14 cellular contexts compared by ENCODE assay signal in genomic region chr22:37240941-37241320, GRCh38. TPM values are rescaled to one million over a fixed set of nuclear protein-coding genes. Genes with fewer than 3 reads are reported as not detected.
DNase-seq lines count a peak whose midpoint lies in the region; ATAC-seq and TF ChIP-seq lines count a peak whose summit lies in the region.
"Had no signal": no experiment of that assay in that cellular context is flagged by ENCODE, and none has a peak within 500 bp of the region (broad histone marks: within the 10 kb centered on the region; RNA-seq: fewer than 3 reads in every experiment).

No MANE protein-coding gene starts in this region.

- no peaks in the 10 kb centered on the region for H3K36me3 ChIP-seq in suprapubic skin
- H3K36me3 ChIP-seq: prostate gland had no signal

- CTCF ChIA-PET in T-cell (lab: Charles Lee) = interaction anchor here (0.8 to 1.3 kb wide), 2 partner anchors 12 to 20 kb away, joined by 3 to 4 read pairs; no protein-coding TSS in a partner anchor

- H3K4me3 ChIP-seq in suprapubic skin = peak overlapping the region; percentile 40
- H3K4me3 ChIP-seq: prostate gland had no signal

- no peak for TF ChIP-seq EP300 in suprapubic skin (IDR thresholded peaks at IDR 0.05)

- no peak overlapping the region for H3K27ac ChIP-seq in suprapubic skin
- H3K27ac ChIP-seq: prostate gland had no signal

- H3K4me1 Mint-ChIP-seq in T-cell = peaks cover 78 to 88% (median 88%) of the 10 kb centered on the region in 3 donors
- peaks cover 81% of the 10 kb centered on the region in 2 donors for H3K4me1 Mint-ChIP-seq in effector memory CD8-positive, alpha-beta T cell (ENCODE audit: low read depth in 2 of 2)

- H3K9me3 ChIP-seq in suprapubic skin = no peaks in the 10 kb centered on the region
- H3K9me3 ChIP-seq: heart left ventricle, prostate gland had no signal

- no peaks in the 10 kb centered on the region for H3K9me3 Mint-ChIP-seq in T-cell
- H3K9me3 Mint-ChIP-seq in effector memory CD8-positive, alpha-beta T cell = no peaks in the 10 kb centered on the region

- no peak for ATAC-seq in T-cell (replicated peaks in 1 of 4)
- ATAC-seq in effector memory CD8-positive, alpha-beta T cell (replicated peaks) = no peak

- no peaks in the 10 kb centered on the region for H3K27me3 Mint-ChIP-seq in T-cell
- no peaks in the 10 kb centered on the region for H3K27me3 Mint-ChIP-seq in effector memory CD8-positive, alpha-beta T cell

- H3K4me1 ChIP-seq in suprapubic skin = peaks cover 12% of the 10 kb centered on the region
- H3K4me1 ChIP-seq: prostate gland had no signal

- POLR2A ChIA-PET in T-cell (lab: Charles Lee) = no interaction called here

- 85% methylated on average over 7 of the region's 7 CpGs for WGBS in suprapubic skin

- H3K36me3 Mint-ChIP-seq in T-cell = peaks cover 35% of the 10 kb centered on the region
- peaks cover 75% of the 10 kb centered on the region for H3K36me3 Mint-ChIP-seq in effector memory CD8-positive, alpha-beta T cell (ENCODE audit: insufficient read depth)

- DNase-seq in activated CD8-positive, alpha-beta memory T cell treated with anti-CD3 and anti-CD28 coated beads, Interleukin-2, amount 50 U/mL, for 48 hours = peak; percentile 62
- no peak for DNase-seq in activated CD8-positive, alpha-beta memory T cell treated with anti-CD3 and anti-CD28 coated beads, Interleukin-2, amount 50 U/mL, for 4 hours
- no peak for DNase-seq in T-cell
- no peak for DNase-seq in effector memory CD8-positive, alpha-beta T cell
- DNase-seq in suprapubic skin (ENCODE audit: low spot score in 2 of 2) = no peak
- DNase-seq in cortex of kidney (lab: John Stamatoyannopoulos, UW) = no peak
- no peak for DNase-seq in SIG-M5 (lab: John Stamatoyannopoulos, UW)
- no peak for DNase-seq in activated gamma-delta T cell (lab: John Stamatoyannopoulos, UW)
- DNase-seq: heart left ventricle, NCI-H1436, NCI-H69 had no signal

- no peak for TF ChIP-seq CTCF in suprapubic skin (IDR thresholded peaks at IDR 0.05)

- peaks cover 81% of the 10 kb centered on the region for H3K27me3 ChIP-seq in suprapubic skin

- no peak for TF ChIP-seq POLR2A in suprapubic skin (IDR thresholded peaks at IDR 0.05)

- H3K4me3 Mint-ChIP-seq in T-cell = peak overlapping the region; percentile 93 to 97 (median 96)
- peak overlapping the region; percentile 97 to 98 for H3K4me3 Mint-ChIP-seq in effector memory CD8-positive, alpha-beta T cell

- H3K27ac Mint-ChIP-seq in T-cell = peak overlapping the region; percentile 99
- H3K27ac Mint-ChIP-seq in effector memory CD8-positive, alpha-beta T cell = peak overlapping the region; percentile 93 to 96

RNA-seq across cellular contexts. Expression of gene RAC2, which starts 3.1 kb away (rescaled TPM):
- total RNA-seq in T-cell (100 to 1,000 TPM; 353 to 413 (median 385) TPM), suprapubic skin (1 to 10 TPM; 1.9 to 3.9 (median 3.0) TPM)
- total RNA-seq: SK-MEL-5 had no signal

RNA-seq across cellular contexts. Expression of gene SSTR3, which starts 28.7 kb away (rescaled TPM):
- total RNA-seq in T-cell (1 to 10 TPM; 4.6 to 8.7 (median 5.3) TPM), suprapubic skin (not detected)
- total RNA-seq: lower leg skin, SK-MEL-5 had no signal

RNA-seq across cellular contexts. Expression of gene CYTH4, which starts 41.4 kb away (rescaled TPM):
- 100 to 1,000 TPM; 146 to 181 (median 151) TPM for total RNA-seq in T-cell
- 1 to 10 TPM in 3 of 4 donors, under 1 TPM in 1; 0.55 to 4.3 (median 2.7) TPM for total RNA-seq in suprapubic skin

RNA-seq across cellular contexts. Expression of gene C1QTNF6, which starts 52.9 kb away (rescaled TPM):
- 10 to 100 TPM in 4 of 5 donors, 1 to 10 TPM in 1; 9.0 to 26.4 (median 22.0) TPM for total RNA-seq in T-cell
- total RNA-seq in suprapubic skin = 1 to 10 TPM; 1.2 to 8.4 (median 2.7) TPM

Comparison
In these comparisons a context has a peak if more than half of its experiments do, and no peak if none do; other contexts are left out.
1. RNA of gene RAC2, which starts 3.1 kb away (total RNA-seq): 353 to 413 TPM in T-cell; 1.9 to 3.9 TPM in suprapubic skin; every median in the first group is over 10 times any median in the second.
2. RNA of gene SSTR3, which starts 28.7 kb away (total RNA-seq): 4.6 to 8.7 TPM in T-cell; not detected in suprapubic skin; every median in the first group is over 4 times any median in the second.
3. RNA of gene CYTH4, which starts 41.4 kb away (total RNA-seq): 146 to 181 TPM in T-cell; 0.55 to 4.3 TPM in suprapubic skin; every median in the first group is over 10 times any median in the second.